Comparison of ENCODE assay signal across 26 cellular contexts in the genomic region with DNA sequence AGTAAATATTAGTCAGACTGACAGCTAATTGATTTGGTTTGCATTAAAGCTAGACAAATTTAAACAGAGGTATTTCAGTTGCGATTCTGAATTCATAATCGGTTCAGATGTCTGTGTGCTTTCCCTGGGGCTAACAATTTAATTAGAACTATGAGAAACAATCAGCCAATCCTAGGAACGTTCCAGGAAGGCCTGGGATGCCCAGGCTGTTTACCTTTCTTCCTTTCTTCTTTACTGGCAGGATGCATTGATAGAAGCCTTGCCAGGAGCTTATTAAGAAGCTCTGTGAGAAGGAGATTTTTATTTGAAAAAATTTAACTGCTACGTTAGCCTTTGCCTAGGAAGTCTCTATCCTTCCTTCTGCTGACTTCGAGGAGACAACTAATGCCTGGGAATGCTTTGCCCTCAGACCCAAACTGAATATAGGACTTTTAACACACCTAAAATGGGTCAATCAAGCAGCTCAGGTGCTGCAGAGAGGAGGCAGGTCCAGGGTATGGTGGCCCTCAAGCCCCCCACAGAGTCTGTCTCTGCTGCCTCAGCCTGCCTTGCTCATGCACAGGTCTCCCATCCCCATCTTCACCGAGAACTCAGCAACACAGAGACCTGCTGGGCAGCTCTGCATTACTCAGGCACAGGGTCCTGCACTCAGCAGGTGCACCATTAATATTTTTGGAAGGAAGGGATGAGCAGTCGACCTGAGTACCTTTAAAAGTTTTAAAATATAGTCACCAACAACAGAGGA. TPM values are rescaled to one million over a fixed set of nuclear protein-coding genes. Genes with fewer than 3 reads are reported as not detected.
DNase-seq lines count a peak whose midpoint lies in the region; ATAC-seq and TF ChIP-seq lines count a peak whose summit lies in the region.
"Had no signal": no experiment of that assay in that cellular context is flagged by ENCODE, and none has a peak within 500 bp of the region (broad histone marks: within the 10 kb centered on the region; RNA-seq: fewer than 3 reads in every experiment).

No MANE protein-coding gene starts in this region.

- TF ChIP-seq RAD21 in liver (IDR thresholded peaks at IDR 0.05) = no peak

- intact Hi-C loops in activated CD4-positive, alpha-beta memory T cell treated with anti-CD3 and anti-CD28 coated beads for 36 hours (cut with micrococcal nuclease) = no loop called here

- no peaks in the 10 kb centered on the region for H3K27me3 Mint-ChIP-seq in brain
- peaks cover 5% of the 10 kb centered on the region for H3K27me3 Mint-ChIP-seq in activated CD4-positive, alpha-beta memory T cell treated with anti-CD3 and anti-CD28 coated beads for 36 hours

- H3K4me3 Mint-ChIP-seq in brain = peak overlapping the region in 2 of 5 experiments; percentile 14 to 70
- no peak overlapping the region for H3K4me3 Mint-ChIP-seq in activated CD4-positive, alpha-beta memory T cell treated with anti-CD3 and anti-CD28 coated beads for 36 hours
- H3K4me3 Mint-ChIP-seq: activated B cell treated with CpG ODN at 0.5 μM for 24 hours; activated naive CD8-positive, alpha-beta T cell treated with anti-CD3 and anti-CD28 coated beads, Interleukin-2, amount 50 U/mL, for 24 hours had no signal

- H3K27ac Mint-ChIP-seq in brain = peak overlapping the region in 3 of 5 experiments; percentile 0 to 54 (median 1)
- no peak overlapping the region for H3K27ac Mint-ChIP-seq in activated CD4-positive, alpha-beta memory T cell treated with anti-CD3 and anti-CD28 coated beads for 36 hours
- H3K27ac Mint-ChIP-seq: activated B cell treated with CpG ODN at 0.5 μM for 24 hours; activated naive CD8-positive, alpha-beta T cell treated with anti-CD3 and anti-CD28 coated beads, Interleukin-2, amount 50 U/mL, for 24 hours had no signal

- TF ChIP-seq CTCF in brain (conservative IDR thresholded peaks at IDR 0.05) = no peak
- no peak for TF ChIP-seq CTCF in liver (IDR thresholded peaks at IDR 0.05; ENCODE audit: low read depth, low read length, missing input control)

- H3K9me3 ChIP-seq in BLaER1 treated with 17β-estradiol and CSF1 and Interleukin-3, amounts not matched to agents 10 nM and 100 nM (replicated peaks in 1 of 11) = peaks cover 24 to 46% (median 35%) of the 10 kb centered on the region in 11 experiments
- H3K9me3 ChIP-seq in liver (ENCODE audit: control insufficient read depth in 4 of 4, low read length in 3 of 4) = no peaks in the 10 kb centered on the region

- peaks cover 30 to 50% (median 36%) of the 10 kb centered on the region in 10 experiments for H3K4me1 ChIP-seq in BLaER1 treated with 17β-estradiol and CSF1 and Interleukin-3, amounts not matched to agents 10 nM and 100 nM
- H3K4me1 ChIP-seq in liver (ENCODE audit: control insufficient read depth in 4 of 4, insufficient read depth in 4 of 4, low read length in 3 of 4) = peaks cover 18 to 77% (median 57%) of the 10 kb centered on the region in 4 donors
- H3K4me1 ChIP-seq: parathyroid adenoma had no signal

- H3K36me3 ChIP-seq in BLaER1 treated with 17β-estradiol and CSF1 and Interleukin-3, amounts not matched to agents 10 nM and 100 nM = 0 out of 22 replicates have a peak, but pooled peaks cover 0 to 11% (median 0%) of the 10 kb centered on the region in 11 experiments
- H3K36me3 ChIP-seq in liver (ENCODE audit: control insufficient read depth in 4 of 4, insufficient read depth in 3 of 4, low read depth in 1 of 4, low read length in 3 of 4) = peaks cover 0 to 8% (median 2%) of the 10 kb centered on the region in 4 donors

- H3K4me2 ChIP-seq in BLaER1 treated with 17β-estradiol and CSF1 and Interleukin-3, amounts not matched to agents 10 nM and 100 nM = peak overlapping the region; percentile 51 to 79 (median 67)

- no peak overlapping the region for H3K4me3 ChIP-seq in BLaER1 treated with 17β-estradiol and CSF1 and Interleukin-3, amounts not matched to agents 10 nM and 100 nM
- no peak overlapping the region for H3K4me3 ChIP-seq in liver (ENCODE audit: low read depth in 1 of 3, low read length in 3 of 3)
- H3K4me3 ChIP-seq: lung had no signal

- peak overlapping the region in 1 of 11 experiments; percentile 28; a peak in 1 of 22 replicates for H3K27ac ChIP-seq in BLaER1 treated with 17β-estradiol and CSF1 and Interleukin-3, amounts not matched to agents 10 nM and 100 nM
- H3K27ac ChIP-seq in liver (ENCODE audit: low read depth in 1 of 2, low read length in 2 of 2) = peak overlapping the region; percentile 96
- H3K27ac ChIP-seq: parathyroid adenoma had no signal

- 0 out of 22 replicates have a peak overlapping the region, but pooled peaks of 1 of the 11 experiments have one; percentile 9 for H3K9ac ChIP-seq in BLaER1 treated with 17β-estradiol and CSF1 and Interleukin-3, amounts not matched to agents 10 nM and 100 nM
- peak overlapping the region in 1 of 2 donors; percentile 91 for H3K9ac ChIP-seq in liver (ENCODE audit: low read depth in 1 of 2, low read length in 2 of 2)
- H3K9ac ChIP-seq: parathyroid adenoma had no signal

- peaks cover 14% of the 10 kb centered on the region for H3K36me3 Mint-ChIP-seq in brain
- H3K36me3 Mint-ChIP-seq in activated CD4-positive, alpha-beta memory T cell treated with anti-CD3 and anti-CD28 coated beads for 36 hours = no peaks in the 10 kb centered on the region

- H3K4me1 Mint-ChIP-seq in brain = peaks cover 57% of the 10 kb centered on the region
- peaks cover 2% of the 10 kb centered on the region for H3K4me1 Mint-ChIP-seq in activated CD4-positive, alpha-beta memory T cell treated with anti-CD3 and anti-CD28 coated beads for 36 hours (ENCODE audit: low read depth)

- peaks cover 0 to 15% (median 5%) of the 10 kb centered on the region in 5 experiments for H3K9me3 Mint-ChIP-seq in brain
- peaks cover 2% of the 10 kb centered on the region for H3K9me3 Mint-ChIP-seq in activated CD4-positive, alpha-beta memory T cell treated with anti-CD3 and anti-CD28 coated beads for 36 hours

- DNase-seq in NCI-H1417 (lab: John Stamatoyannopoulos, UW) (peak in 2 of 3 experiments; percentile 13 to 68), NCI-H1417 treated with DMSO at 0.1 percent for 48 hours (lab: John Stamatoyannopoulos, UW) (no peak), hypothalamus (lab: John Stamatoyannopoulos, UW) (no peak)
- no peak for DNase-seq in activated CD4-positive, alpha-beta memory T cell treated with anti-CD3 and anti-CD28 coated beads for 36 hours
- DNase-seq: 8988T; activated B cell treated with CpG ODN at 0.5 μM for 24 hours; activated CD4-positive, alpha-beta T cell treated with anti-CD3 and anti-CD28 coated beads, Interleukin-2, amount 50 U/mL, for 48 hours; activated effector memory CD4-positive, alpha-beta T cell treated with Interleukin-2 at 50 U/mL for 16 hours; activated naive CD8-positive, alpha-beta T cell treated with anti-CD3 and anti-CD28 coated beads, Interleukin-2, amount 50 U/mL, for 24 hours; AML-193; COR-L47; DMS79 treated with DMSO at 0.1 percent for 48 hours; effector CD8-positive, alpha-beta T cell; erythroblast; foreskin melanocyte; NCI-H1048; NCI-H1930; NCI-H526 treated with DMSO at 0.1 percent for 48 hours; stimulated activated CD8-positive, alpha-beta memory T cell treated with anti-CD3 and anti-CD28 coated beads, Interleukin-4, amount 100 ng/mL, for 48 hours; trophoblast cell had no signal

- WGBS in liver = 38% methylated on average over 7 of the region's 7 CpGs

- H4K20me1 ChIP-seq in BLaER1 treated with 17β-estradiol and CSF1 and Interleukin-3, amounts not matched to agents 10 nM and 100 nM = no peaks in the 10 kb centered on the region

- CTCF ChIA-PET in activated CD4-positive, alpha-beta memory T cell treated with anti-CD3 and anti-CD28 coated beads for 36 hours (lab: Charles Lee) = no interaction called here

- no peaks in the 10 kb centered on the region for H3K27me3 ChIP-seq in BLaER1 treated with 17β-estradiol and CSF1 and Interleukin-3, amounts not matched to agents 10 nM and 100 nM
- no peaks in the 10 kb centered on the region for H3K27me3 ChIP-seq in liver (ENCODE audit: control insufficient read depth in 4 of 4, insufficient read depth in 4 of 4, low read length in 3 of 4)

- ATAC-seq in HG02973 (IDR thresholded peaks at IDR 0.05; ENCODE audit: unreplicated experiment) = no peak
- ATAC-seq: activated naive CD8-positive, alpha-beta T cell treated with anti-CD3 and anti-CD28 coated beads, Interleukin-2, amount 50 U/mL, for 24 hours had no signal

- POLR2A ChIA-PET in activated CD4-positive, alpha-beta memory T cell treated with anti-CD3 and anti-CD28 coated beads for 36 hours (lab: Charles Lee) = no interaction called here

TF ChIP-seq in liver, 16 proteins besides CTCF, POLR2A, EP300 and RAD21 (continues in another document):
- TF ChIP-seq HNF4G (IDR thresholded peaks at IDR 0.05) (no peak), EGR1 (IDR thresholded peaks at IDR 0.05; ENCODE audit: low read depth in 2 of 2) (no peak), SP1 (IDR thresholded peaks at IDR 0.05) (no peak), GABPA (IDR thresholded peaks at IDR 0.05 in 1 of 2, conservative IDR thresholded peaks at IDR 0.05 in 1 of 2) (no peak), YY1 (IDR thresholded peaks at IDR 0.05) (no peak), RXRA (IDR thresholded peaks at IDR 0.05) (no peak)
- TF ChIP-seq, protein P1, sequence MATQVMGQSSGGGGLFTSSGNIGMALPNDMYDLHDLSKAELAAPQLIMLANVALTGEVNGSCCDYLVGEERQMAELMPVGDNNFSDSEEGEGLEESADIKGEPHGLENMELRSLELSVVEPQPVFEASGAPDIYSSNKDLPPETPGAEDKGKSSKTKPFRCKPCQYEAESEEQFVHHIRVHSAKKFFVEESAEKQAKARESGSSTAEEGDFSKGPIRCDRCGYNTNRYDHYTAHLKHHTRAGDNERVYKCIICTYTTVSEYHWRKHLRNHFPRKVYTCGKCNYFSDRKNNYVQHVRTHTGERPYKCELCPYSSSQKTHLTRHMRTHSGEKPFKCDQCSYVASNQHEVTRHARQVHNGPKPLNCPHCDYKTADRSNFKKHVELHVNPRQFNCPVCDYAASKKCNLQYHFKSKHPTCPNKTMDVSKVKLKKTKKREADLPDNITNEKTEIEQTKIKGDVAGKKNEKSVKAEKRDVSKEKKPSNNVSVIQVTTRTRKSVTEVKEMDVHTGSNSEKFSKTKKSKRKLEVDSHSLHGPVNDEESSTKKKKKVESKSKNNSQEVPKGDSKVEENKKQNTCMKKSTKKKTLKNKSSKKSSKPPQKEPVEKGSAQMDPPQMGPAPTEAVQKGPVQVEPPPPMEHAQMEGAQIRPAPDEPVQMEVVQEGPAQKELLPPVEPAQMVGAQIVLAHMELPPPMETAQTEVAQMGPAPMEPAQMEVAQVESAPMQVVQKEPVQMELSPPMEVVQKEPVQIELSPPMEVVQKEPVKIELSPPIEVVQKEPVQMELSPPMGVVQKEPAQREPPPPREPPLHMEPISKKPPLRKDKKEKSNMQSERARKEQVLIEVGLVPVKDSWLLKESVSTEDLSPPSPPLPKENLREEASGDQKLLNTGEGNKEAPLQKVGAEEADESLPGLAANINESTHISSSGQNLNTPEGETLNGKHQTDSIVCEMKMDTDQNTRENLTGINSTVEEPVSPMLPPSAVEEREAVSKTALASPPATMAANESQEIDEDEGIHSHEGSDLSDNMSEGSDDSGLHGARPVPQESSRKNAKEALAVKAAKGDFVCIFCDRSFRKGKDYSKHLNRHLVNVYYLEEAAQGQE (IDR thresholded peaks at IDR 0.05) = no peak

RNA-seq across cellular contexts. Expression of gene PCSK6, which starts 48.5 kb away (rescaled TPM):
- polyA plus RNA-seq in brain (ENCODE audit: insufficient read depth, low read depth, low replicate concordance) (31.9 TPM), liver (100 to 1,000 TPM in 1 of 2 donors, 10 to 100 TPM in 1; 94.8 to 212 TPM)
- 100 to 1,000 TPM; 124 to 398 TPM for total RNA-seq in liver
- under 1 TPM; 0.24 to 0.58 TPM for total RNA-seq in activated CD4-positive, alpha-beta memory T cell treated with anti-CD3 and anti-CD28 coated beads for 36 hours

Comparison
In these comparisons a context has a peak if more than half of its experiments do, and no peak if none do; other contexts are left out.
1. DNase-seq: peak in NCI-H1417 (2 of 3); none in NCI-H1417 treated with DMSO at 0.1 percent for 48 hours (single experiment), hypothalamus (0 of 51) and activated CD4-positive, alpha-beta memory T cell treated with anti-CD3 and anti-CD28 coated beads for 36 hours (single experiment).
2. RNA of gene PCSK6, which starts 48.5 kb away (total RNA-seq): 124 to 398 TPM in liver; 0.24 to 0.58 TPM in activated CD4-positive, alpha-beta memory T cell treated with anti-CD3 and anti-CD28 coated beads for 36 hours; every median in the first group is over 10 times any median in the second.